11 cellular contexts compared by ENCODE assay signal in the genomic region with DNA sequence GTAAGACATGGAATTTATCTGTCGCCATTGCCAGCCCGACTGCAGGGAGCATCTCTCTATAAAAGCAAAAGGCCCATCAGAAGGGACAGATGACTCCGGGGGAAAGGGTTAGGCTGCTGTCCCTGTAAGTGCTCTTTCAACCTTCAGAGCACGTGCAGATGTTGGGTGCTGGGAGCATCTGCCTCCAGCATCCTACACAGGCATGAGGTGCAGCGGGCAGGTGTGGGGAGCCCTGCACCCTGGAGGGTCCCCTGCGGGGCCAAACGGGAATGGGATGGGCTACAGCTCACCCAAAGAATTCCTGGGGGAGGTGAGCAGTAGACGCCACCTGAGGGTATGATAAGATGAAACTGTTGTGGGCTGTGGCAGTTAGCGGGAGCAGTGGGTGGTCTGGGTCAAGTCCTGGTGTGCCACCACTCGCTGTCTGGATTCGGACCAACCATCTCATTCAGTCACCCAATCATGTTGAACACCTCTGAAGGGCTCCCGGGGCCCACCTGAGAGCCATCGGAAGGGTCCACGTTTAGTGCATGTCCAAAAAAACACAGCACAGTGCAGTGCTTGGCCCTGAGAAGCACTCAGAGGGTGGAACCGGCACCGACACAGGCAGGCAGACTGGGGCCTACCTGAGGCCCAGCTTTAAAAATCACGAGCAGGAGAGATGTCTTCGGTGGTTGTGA. TPM values are rescaled to one million over a fixed set of nuclear protein-coding genes. Genes with fewer than 3 reads are reported as not detected.
A peak's percentile ranks its signal among the peaks of the same experiment; 100 is the strongest.
DNase-seq lines count a peak whose midpoint lies in the region; ATAC-seq and TF ChIP-seq lines count a peak whose summit lies in the region.
"Had no signal": no experiment of that assay in that cellular context is flagged by ENCODE, and none has a peak within 500 bp of the region (broad histone marks: within the 10 kb centered on the region; RNA-seq: fewer than 3 reads in every experiment).

No MANE protein-coding gene starts in this region.

- peak overlapping the region; percentile 57 for H3K9ac ChIP-seq in mesenchymal stem cell (ENCODE audit: low read length)

- no peak overlapping the region for H4K8ac ChIP-seq in mesenchymal stem cell (ENCODE audit: low read length)

- H2BK15ac ChIP-seq in mesenchymal stem cell (ENCODE audit: low read depth, poor library complexity, severe bottlenecking): no peak overlapping the region

- H3K27me3 ChIP-seq in mesenchymal stem cell (ENCODE audit: control insufficient read depth in 1 of 2, insufficient read depth in 1 of 2, low read length in 2 of 2): no peaks in the 10 kb centered on the region

- H3K9me3 ChIP-seq in T-helper 17 cell (ENCODE audit: control insufficient read depth, low read length, poor library complexity, severe bottlenecking): no peaks in the 10 kb centered on the region
- no peaks in the 10 kb centered on the region for H3K9me3 ChIP-seq in mesenchymal stem cell (ENCODE audit: control insufficient read depth, low read length)

- no peak overlapping the region for H2BK120ac ChIP-seq in mesenchymal stem cell (ENCODE audit: low read depth, low read length)

- H3K36me3 Mint-ChIP-seq in CD14-positive monocyte (peaks cover 54 to 58% of the 10 kb centered on the region in 2 donors), T-helper 17 cell (ENCODE audit: low read depth) (no peaks in the 10 kb centered on the region), endothelial cell (ENCODE audit: low read depth, unreplicated experiment) (peaks cover 18% of the 10 kb centered on the region)

- no peak overlapping the region for H3K23ac ChIP-seq in mesenchymal stem cell (ENCODE audit: low read length in 2 of 2)

- H2AK5ac ChIP-seq in mesenchymal stem cell (ENCODE audit: low read length, severe bottlenecking): no peak overlapping the region

- H3K9me3 Mint-ChIP-seq in CD14-positive monocyte: peaks cover 0 to 4% (median 2%) of the 10 kb centered on the region in 7 donors
- H3K9me3 Mint-ChIP-seq in endothelial cell (ENCODE audit: unreplicated experiment): no peaks in the 10 kb centered on the region

- intact Hi-C loops in CD14-positive monocyte (cut with micrococcal nuclease): no loop called here

- H2BK12ac ChIP-seq in mesenchymal stem cell (ENCODE audit: low read length in 2 of 2): no peak overlapping the region

- H3K27ac ChIP-seq in mesenchymal stem cell (ENCODE audit: low read length, poor library complexity, severe bottlenecking): no peak overlapping the region

- H3K4me2 ChIP-seq in mesenchymal stem cell (ENCODE audit: low read length, poor library complexity, severe bottlenecking): no peak overlapping the region

- peaks cover 39% of the 10 kb centered on the region for H3K4me1 ChIP-seq in mesenchymal stem cell (ENCODE audit: control insufficient read depth, insufficient read depth, low read depth, low read length)

- H3K79me1 ChIP-seq in mesenchymal stem cell (replicated peaks; ENCODE audit: low read length, poor library complexity, severe bottlenecking): peaks cover 47% of the 10 kb centered on the region

- H3K27me3 Mint-ChIP-seq in CD14-positive monocyte (ENCODE audit: low read depth in 3 of 3) (no peaks in the 10 kb centered on the region), T-helper 17 cell (no peaks in the 10 kb centered on the region), endothelial cell (ENCODE audit: unreplicated experiment) (peaks cover 12% of the 10 kb centered on the region)

- H3K4me3 Mint-ChIP-seq in CD14-positive monocyte: peak overlapping the region; percentile 69 to 80
- H3K4me3 Mint-ChIP-seq in T-helper 17 cell: peak overlapping the region; percentile 33
- H3K4me3 Mint-ChIP-seq in endothelial cell (ENCODE audit: unreplicated experiment): no peak overlapping the region

- WGBS in mesenchymal stem cell: 89% methylated on average over 18 of the region's 18 CpGs

- H3K18ac ChIP-seq in mesenchymal stem cell (ENCODE audit: low read depth in 1 of 2, low read length in 2 of 2): no peak overlapping the region

- no peak overlapping the region for H3K4ac ChIP-seq in mesenchymal stem cell (ENCODE audit: low read depth in 1 of 2, low read length in 2 of 2)

- H3K4me1 Mint-ChIP-seq in CD14-positive monocyte (peaks cover 66% of the 10 kb centered on the region), T-helper 17 cell (peaks cover 47% of the 10 kb centered on the region), endothelial cell (ENCODE audit: unreplicated experiment) (peaks cover 44% of the 10 kb centered on the region)

- H3K36me3 ChIP-seq in mesenchymal stem cell (ENCODE audit: control insufficient read depth in 1 of 2, insufficient read depth in 2 of 2, low read depth in 1 of 2, low read length in 2 of 2): peaks cover 60 to 71% of the 10 kb centered on the region in 2 experiments

- H2BK5ac ChIP-seq in mesenchymal stem cell (ENCODE audit: low read depth, low read length, poor library complexity, severe bottlenecking): no peak overlapping the region

- DNase-seq in CD14-positive monocyte (ENCODE audit: low spot score) (no peak), T-helper 17 cell (no peak), mesenchymal stem cell (no peak), NCI-H524 (lab: John Stamatoyannopoulos, UW) (no peak), A172 (ENCODE audit: low spot score) (no peak), endothelial cell (ENCODE audit: low spot score) (no peak)
- DNase-seq: activated CD4-positive, alpha-beta T cell treated with anti-CD3 and anti-CD28 coated beads, Interleukin-2, amount 50 U/mL, for 48 hours; central memory CD4-positive, alpha-beta T cell; stimulated activated CD8-positive, alpha-beta memory T cell treated with anti-CD3 and anti-CD28 coated beads, Interleukin-4, amount 100 ng/mL, for 48 hours had no signal

- H3K27ac Mint-ChIP-seq in CD14-positive monocyte: peak overlapping the region; percentile 77 to 100 (median 98)
- peak overlapping the region; percentile 27 for H3K27ac Mint-ChIP-seq in T-helper 17 cell
- H3K27ac Mint-ChIP-seq in endothelial cell (ENCODE audit: unreplicated experiment): no peak overlapping the region

- H2AFZ ChIP-seq in mesenchymal stem cell (ENCODE audit: low read depth, low read length): no peak overlapping the region

- no peak for ATAC-seq in T-helper 17 cell

- peak overlapping the region in 1 of 2 experiments; percentile 63 for H3K4me3 ChIP-seq in mesenchymal stem cell (ENCODE audit: insufficient read depth in 1 of 2, low read depth in 1 of 2, low read length in 2 of 2)

- no peak overlapping the region for H3K14ac ChIP-seq in mesenchymal stem cell (ENCODE audit: low read length in 2 of 2)

- TF ChIP-seq CTCF in CD14-positive monocyte (IDR thresholded peaks at IDR 0.05) (no peak), endothelial cell (IDR thresholded peaks at IDR 0.05; ENCODE audit: unreplicated experiment) (no peak)

- no peak overlapping the region for H4K91ac ChIP-seq in mesenchymal stem cell (ENCODE audit: low read length)

RNA-seq across cellular contexts. Expression of a gene that starts 3.8 kb away (rescaled TPM):
- 1 to 10 TPM; 2.4 to 5.3 TPM for polyA plus RNA-seq in CD14-positive monocyte
- 10 to 100 TPM; 37.9 to 51.6 TPM for total RNA-seq in T-helper 17 cell
- polyA plus RNA-seq in mesenchymal stem cell (2013, experiment 1 of 2): 10.0 TPM
- polyA plus RNA-seq in mesenchymal stem cell (2013, experiment 2 of 2): 9.7 TPM
- 10.4 and 11.9 TPM in 2 replicates for total RNA-seq in A172 (2014; rRNA removed; shearing (Covaris generic))
- total RNA-seq in endothelial cell (ENCODE audit: unreplicated experiment): 21.3 TPM

RNA-seq across cellular contexts. Expression of a gene that starts 4.1 kb away (rescaled TPM):
- polyA plus RNA-seq in CD14-positive monocyte: 10 to 100 TPM; 15.2 to 22.3 TPM
- 10 to 100 TPM; 31.8 to 38.4 TPM for total RNA-seq in T-helper 17 cell
- 12.8 TPM for polyA plus RNA-seq in mesenchymal stem cell (2013, experiment 1 of 2)
- polyA plus RNA-seq in mesenchymal stem cell (2013, experiment 2 of 2): 12.5 TPM
- 39.2 and 52.7 TPM in 2 replicates for total RNA-seq in A172 (2014; rRNA removed; shearing (Covaris generic))
- 39.2 TPM for total RNA-seq in endothelial cell (ENCODE audit: unreplicated experiment)

RNA-seq across cellular contexts. Expression of a gene that starts 44.4 kb away (rescaled TPM):
- 10 to 100 TPM; 16.6 to 17.9 TPM for polyA plus RNA-seq in CD14-positive monocyte
- total RNA-seq in T-helper 17 cell (10 to 100 TPM in 1 of 2 donors, 1 to 10 TPM in 1; 9.8 to 14.0 TPM), endothelial cell (ENCODE audit: unreplicated experiment) (18.9 TPM)
- 5.4 TPM for polyA plus RNA-seq in mesenchymal stem cell (2013, experiment 1 of 2)
- polyA plus RNA-seq in mesenchymal stem cell (2013, experiment 2 of 2): 5.5 TPM
- 34.1 and 39.3 TPM in 2 replicates for total RNA-seq in A172 (2014; rRNA removed; shearing (Covaris generic))

RNA-seq across cellular contexts. Expression of a gene that starts 58.4 kb away (rescaled TPM):
- polyA plus RNA-seq in CD14-positive monocyte: 1 to 10 TPM; 4.9 to 6.1 TPM
- total RNA-seq in T-helper 17 cell (10 to 100 TPM in 1 of 2 donors, 1 to 10 TPM in 1; 6.1 to 10.2 TPM), endothelial cell (ENCODE audit: unreplicated experiment) (11.6 TPM)
- 3.5 TPM for polyA plus RNA-seq in mesenchymal stem cell (2013, experiment 1 of 2)
- polyA plus RNA-seq in mesenchymal stem cell (2013, experiment 2 of 2): 3.6 TPM
- total RNA-seq in A172 (2014; rRNA removed; shearing (Covaris generic)): 19.4 and 27.7 TPM in 2 replicates

RNA-seq across cellular contexts. Expression of a gene that starts 58.7 kb away (rescaled TPM):
- polyA plus RNA-seq in CD14-positive monocyte: not detected
- not detected for total RNA-seq in T-helper 17 cell
- not detected for polyA plus RNA-seq in mesenchymal stem cell (2013, experiment 1 of 2)
- not detected for polyA plus RNA-seq in mesenchymal stem cell (2013, experiment 2 of 2)
- total RNA-seq in A172 (2014; rRNA removed; shearing (Covaris generic)): not detected in 2 replicates
- total RNA-seq in endothelial cell (ENCODE audit: unreplicated experiment): not detected
- total RNA-seq: H1, pulmonary artery endothelial cell had no signal
